8 cellular contexts compared by ENCODE assay signal in the genomic region with DNA sequence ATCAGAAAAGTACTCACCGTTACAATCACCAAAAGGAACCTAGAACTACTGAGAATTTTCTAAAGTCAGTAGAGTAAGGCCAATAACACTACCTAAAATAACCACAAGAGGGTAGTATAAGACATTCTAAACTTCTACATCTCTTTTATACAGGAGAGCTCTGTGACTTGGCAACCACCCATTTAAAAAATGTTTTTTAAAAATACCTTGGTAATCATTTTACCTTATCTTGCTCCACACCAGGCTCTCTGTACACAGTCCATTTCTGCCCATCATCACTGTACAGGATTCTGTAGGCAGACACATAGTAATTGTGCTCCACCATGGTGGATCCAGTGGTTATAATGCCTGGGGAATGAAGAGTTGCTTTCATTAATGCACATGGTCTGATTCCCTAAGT.
A peak's percentile ranks its signal among the peaks of the same experiment; 100 is the strongest.
DNase-seq lines count a peak whose midpoint lies in the region; ATAC-seq, FAIRE-seq and TF ChIP-seq lines count a peak whose summit lies in the region.

No MANE protein-coding gene starts in this region.

- peak; percentile 77 for ATAC-seq in HG02884 (IDR thresholded peaks at IDR 0.05; ENCODE audit: unreplicated experiment)

- no peak overlapping the region for H3K4me3 ChIP-seq in AG10803 (ENCODE audit: low read length)

- peak; percentile 58 for DNase-seq in AG10803 (ENCODE audit: low read depth)
- peak; percentile 7 for DNase-seq in GM18507 (ENCODE audit: extremely low spot score, insufficient read length, low read depth)
- peak; percentile 3 for DNase-seq in NCI-H146 (lab: John Stamatoyannopoulos, UW)
- peak; percentile 26 for DNase-seq in germinal center (ENCODE audit: low spot score)
- peak; percentile 40 for DNase-seq in putamen (ENCODE audit: low spot score)
- DNase-seq in GM19238 (ENCODE audit: insufficient read length, low spot score) = no peak

- TF ChIP-seq CTCF in AG10803 (conservative IDR thresholded peaks at IDR 0.05; ENCODE audit: low read length) = peak; percentile 73

- peak; percentile 86 for FAIRE-seq in GM18507 (lab: Jason Lieb, UNC)
- peak; percentile 94 for FAIRE-seq in TTC549 (lab: Jason Lieb, UNC)
